In the genomic region with DNA sequence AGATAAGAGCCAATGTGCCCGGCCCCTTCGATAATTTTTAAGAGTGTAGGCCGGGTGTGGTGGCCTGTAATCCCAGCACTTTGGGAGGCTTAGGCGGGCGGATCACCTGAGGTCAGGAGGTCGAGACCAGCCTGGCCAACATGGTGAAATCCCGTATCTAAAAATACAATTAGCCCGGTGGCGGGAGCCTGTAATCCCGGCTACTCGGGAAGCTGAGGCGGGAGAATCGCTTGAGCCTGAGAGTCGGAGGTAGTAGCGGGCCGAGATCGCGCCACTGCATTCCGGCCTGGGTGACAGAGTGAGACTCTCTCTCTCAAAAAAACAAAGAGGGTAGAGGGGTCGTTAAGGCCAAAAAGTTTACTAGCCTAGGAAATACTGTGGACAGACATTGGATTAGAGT, we compare ENCODE assay signal across 2 cellular contexts.
TF ChIP-seq lines count a peak whose summit lies in the region.

No MANE protein-coding gene starts in this region.

TF ChIP-seq in HepG2, 621 proteins besides CTCF, POLR2A, EP300 and RAD21:
- TF ChIP-seq, protein P1, sequence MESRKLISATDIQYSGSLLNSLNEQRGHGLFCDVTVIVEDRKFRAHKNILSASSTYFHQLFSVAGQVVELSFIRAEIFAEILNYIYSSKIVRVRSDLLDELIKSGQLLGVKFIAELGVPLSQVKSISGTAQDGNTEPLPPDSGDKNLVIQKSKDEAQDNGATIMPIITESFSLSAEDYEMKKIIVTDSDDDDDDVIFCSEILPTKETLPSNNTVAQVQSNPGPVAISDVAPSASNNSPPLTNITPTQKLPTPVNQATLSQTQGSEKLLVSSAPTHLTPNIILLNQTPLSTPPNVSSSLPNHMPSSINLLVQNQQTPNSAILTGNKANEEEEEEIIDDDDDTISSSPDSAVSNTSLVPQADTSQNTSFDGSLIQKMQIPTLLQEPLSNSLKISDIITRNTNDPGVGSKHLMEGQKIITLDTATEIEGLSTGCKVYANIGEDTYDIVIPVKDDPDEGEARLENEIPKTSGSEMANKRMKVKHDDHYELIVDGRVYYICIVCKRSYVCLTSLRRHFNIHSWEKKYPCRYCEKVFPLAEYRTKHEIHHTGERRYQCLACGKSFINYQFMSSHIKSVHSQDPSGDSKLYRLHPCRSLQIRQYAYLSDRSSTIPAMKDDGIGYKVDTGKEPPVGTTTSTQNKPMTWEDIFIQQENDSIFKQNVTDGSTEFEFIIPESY (CRISPR knock-in tag; IDR thresholded peaks at IDR 0.05): peak; percentile 47; the same call in 1 of the 2 replicates
- TF ChIP-seq, protein P2, sequence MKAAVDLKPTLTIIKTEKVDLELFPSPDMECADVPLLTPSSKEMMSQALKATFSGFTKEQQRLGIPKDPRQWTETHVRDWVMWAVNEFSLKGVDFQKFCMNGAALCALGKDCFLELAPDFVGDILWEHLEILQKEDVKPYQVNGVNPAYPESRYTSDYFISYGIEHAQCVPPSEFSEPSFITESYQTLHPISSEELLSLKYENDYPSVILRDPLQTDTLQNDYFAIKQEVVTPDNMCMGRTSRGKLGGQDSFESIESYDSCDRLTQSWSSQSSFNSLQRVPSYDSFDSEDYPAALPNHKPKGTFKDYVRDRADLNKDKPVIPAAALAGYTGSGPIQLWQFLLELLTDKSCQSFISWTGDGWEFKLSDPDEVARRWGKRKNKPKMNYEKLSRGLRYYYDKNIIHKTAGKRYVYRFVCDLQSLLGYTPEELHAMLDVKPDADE (CRISPR knock-in tag; IDR thresholded peaks at IDR 0.05): no peak

TF ChIP-seq in WTC11, 78 proteins besides CTCF, POLR2A, EP300 and RAD21:
- TF ChIP-seq USF1 (CRISPR knock-in tag; IDR thresholded peaks at IDR 0.05) (no peak), NFATC4 (CRISPR knock-in tag; IDR thresholded peaks at IDR 0.05) (no peak)
- TF ChIP-seq, protein P3, sequence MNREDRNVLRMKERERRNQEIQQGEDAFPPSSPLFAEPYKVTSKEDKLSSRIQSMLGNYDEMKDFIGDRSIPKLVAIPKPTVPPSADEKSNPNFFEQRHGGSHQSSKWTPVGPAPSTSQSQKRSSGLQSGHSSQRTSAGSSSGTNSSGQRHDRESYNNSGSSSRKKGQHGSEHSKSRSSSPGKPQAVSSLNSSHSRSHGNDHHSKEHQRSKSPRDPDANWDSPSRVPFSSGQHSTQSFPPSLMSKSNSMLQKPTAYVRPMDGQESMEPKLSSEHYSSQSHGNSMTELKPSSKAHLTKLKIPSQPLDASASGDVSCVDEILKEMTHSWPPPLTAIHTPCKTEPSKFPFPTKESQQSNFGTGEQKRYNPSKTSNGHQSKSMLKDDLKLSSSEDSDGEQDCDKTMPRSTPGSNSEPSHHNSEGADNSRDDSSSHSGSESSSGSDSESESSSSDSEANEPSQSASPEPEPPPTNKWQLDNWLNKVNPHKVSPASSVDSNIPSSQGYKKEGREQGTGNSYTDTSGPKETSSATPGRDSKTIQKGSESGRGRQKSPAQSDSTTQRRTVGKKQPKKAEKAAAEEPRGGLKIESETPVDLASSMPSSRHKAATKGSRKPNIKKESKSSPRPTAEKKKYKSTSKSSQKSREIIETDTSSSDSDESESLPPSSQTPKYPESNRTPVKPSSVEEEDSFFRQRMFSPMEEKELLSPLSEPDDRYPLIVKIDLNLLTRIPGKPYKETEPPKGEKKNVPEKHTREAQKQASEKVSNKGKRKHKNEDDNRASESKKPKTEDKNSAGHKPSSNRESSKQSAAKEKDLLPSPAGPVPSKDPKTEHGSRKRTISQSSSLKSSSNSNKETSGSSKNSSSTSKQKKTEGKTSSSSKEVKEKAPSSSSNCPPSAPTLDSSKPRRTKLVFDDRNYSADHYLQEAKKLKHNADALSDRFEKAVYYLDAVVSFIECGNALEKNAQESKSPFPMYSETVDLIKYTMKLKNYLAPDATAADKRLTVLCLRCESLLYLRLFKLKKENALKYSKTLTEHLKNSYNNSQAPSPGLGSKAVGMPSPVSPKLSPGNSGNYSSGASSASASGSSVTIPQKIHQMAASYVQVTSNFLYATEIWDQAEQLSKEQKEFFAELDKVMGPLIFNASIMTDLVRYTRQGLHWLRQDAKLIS (CRISPR knock-in tag; IDR thresholded peaks at IDR 0.05; ENCODE audit: borderline replicate concordance): no peak
TF ChIP-seq in WTC11: peak in this region for 0.
